17 cellular contexts compared by ENCODE assay signal in genomic region chr6:5679271-5679670, GRCh38.
"Had no signal": no experiment of that assay in that cellular context is flagged by ENCODE, and none has a peak within 500 bp of the region (broad histone marks: within the 10 kb centered on the region; RNA-seq: fewer than 3 reads in every experiment).

No MANE protein-coding gene starts in this region.

- H3K9me3 ChIP-seq: thoracic aorta, upper lobe of left lung had no signal

- ATAC-seq: activated CD4-positive, alpha-beta T cell treated with anti-CD3 and anti-CD28 coated beads for 36 hours; activated CD8-positive, alpha-beta memory T cell treated with anti-CD3 and anti-CD28 coated beads, Interleukin-2, amount 10 ng/mL, durations not matched to agents 7 days and 5 days; sciatic nerve had no signal

- H3K27ac Mint-ChIP-seq: activated CD4-positive, alpha-beta memory T cell treated with anti-CD3 and anti-CD28 coated beads, Interleukin-2, amount 10 ng/mL, durations not matched to agents 7 days and 5 days; activated CD4-positive, alpha-beta T cell treated with anti-CD3 and anti-CD28 coated beads for 36 hours; activated CD8-positive, alpha-beta memory T cell treated with anti-CD3 and anti-CD28 coated beads, Interleukin-2, amount 10 ng/mL, durations not matched to agents 7 days and 5 days; brain had no signal

- H3K36me3 ChIP-seq: thoracic aorta, upper lobe of left lung, WERI-Rb-1 had no signal

- H3K4me3 Mint-ChIP-seq: activated CD4-positive, alpha-beta memory T cell treated with anti-CD3 and anti-CD28 coated beads, Interleukin-2, amount 10 ng/mL, durations not matched to agents 7 days and 5 days; activated CD4-positive, alpha-beta T cell treated with anti-CD3 and anti-CD28 coated beads for 36 hours; activated CD8-positive, alpha-beta memory T cell treated with anti-CD3 and anti-CD28 coated beads, Interleukin-2, amount 10 ng/mL, durations not matched to agents 7 days and 5 days; brain; nephron had no signal

- H3K4me2 ChIP-seq: smooth muscle cell had no signal

- H3K4me1 Mint-ChIP-seq: activated CD8-positive, alpha-beta memory T cell treated with anti-CD3 and anti-CD28 coated beads, Interleukin-2, amount 10 ng/mL, durations not matched to agents 7 days and 5 days had no signal

- DNase-seq: activated CD4-positive, alpha-beta memory T cell treated with anti-CD3 and anti-CD28 coated beads, Interleukin-2, amount 10 ng/mL, durations not matched to agents 7 days and 5 days; activated CD4-positive, alpha-beta T cell treated with anti-CD3 and anti-CD28 coated beads for 36 hours; activated CD8-positive, alpha-beta memory T cell treated with anti-CD3 and anti-CD28 coated beads, Interleukin-2, amount 10 ng/mL, durations not matched to agents 7 days and 5 days; activated naive CD4-positive, alpha-beta T cell; activated naive CD8-positive, alpha-beta T cell treated with anti-CD3 and anti-CD28 coated beads, Interleukin-2, amount 10 ng/mL, durations not matched to agents 7 days and 5 days; caudate nucleus; dorsolateral prefrontal cortex; mesendoderm; nucleus accumbens; stimulated activated CD4-positive, alpha-beta T cell treated with anti-CD3 and anti-CD28 coated beads, Interleukin-4, amount 100 ng/mL, for 1 hour; upper lobe of left lung; WERI-Rb-1 had no signal

- H3K27me3 ChIP-seq: dorsolateral prefrontal cortex, upper lobe of left lung had no signal

- H3K4me3 ChIP-seq: dorsolateral prefrontal cortex, smooth muscle cell, thoracic aorta, upper lobe of left lung had no signal

- H3K27ac ChIP-seq: dorsolateral prefrontal cortex, thoracic aorta, upper lobe of left lung, WERI-Rb-1 had no signal
